Comparison of ENCODE assay signal across 8 cellular contexts in the genomic region with DNA sequence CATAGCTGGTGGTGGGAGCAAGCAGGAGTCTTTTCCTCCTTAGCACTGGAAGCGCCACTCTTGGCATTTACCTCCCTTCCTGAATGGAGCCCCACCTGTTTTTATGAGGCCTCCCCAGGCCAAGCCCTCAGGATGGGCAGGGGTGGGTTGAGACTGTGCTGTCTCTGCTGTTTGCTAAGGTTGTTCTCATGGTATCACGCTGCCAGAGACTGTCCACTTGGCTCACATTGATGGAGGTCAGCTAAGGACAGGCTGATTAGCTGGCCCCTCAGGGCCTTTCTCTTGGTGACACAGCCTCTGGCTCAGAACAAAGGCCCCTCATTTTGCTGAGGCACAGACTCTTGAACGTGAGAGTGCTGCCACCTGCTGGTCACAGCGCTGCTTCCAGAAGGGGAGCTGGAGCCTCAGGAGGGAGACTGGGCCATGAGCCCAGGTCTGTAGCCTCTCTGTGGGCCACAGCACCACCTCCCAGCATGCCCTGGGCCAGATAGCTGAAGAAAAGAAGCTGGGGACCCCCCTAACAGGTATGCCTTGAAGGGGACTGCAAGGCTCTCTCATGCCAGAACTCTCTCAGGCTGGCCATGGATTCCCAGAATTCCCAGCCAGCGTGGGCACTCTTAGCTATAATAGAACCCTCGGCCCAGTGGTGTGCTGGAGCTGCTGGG.
DNase-seq lines count a peak whose midpoint lies in the region; ATAC-seq and TF ChIP-seq lines count a peak whose summit lies in the region.

No MANE protein-coding gene starts in this region.

- H3K4me1 ChIP-seq in DOHH2 (ENCODE audit: control insufficient read depth, low read length) (no peaks in the 10 kb centered on the region), GM23248 (ENCODE audit: insufficient read depth) (peaks cover 36% of the 10 kb centered on the region), thoracic aorta (ENCODE audit: control insufficient read depth in 1 of 2, low read depth in 2 of 2) (peaks cover 0 to 8% of the 10 kb centered on the region in 2 donors)

- H3K4me2 ChIP-seq in DOHH2 (ENCODE audit: low read length) (no peak overlapping the region), GM23248 (ENCODE audit: unreplicated experiment) (peak overlapping the region; percentile 36)

- no peaks in the 10 kb centered on the region for H3K36me3 Mint-ChIP-seq in activated T-helper 17 cell treated with anti-CD3 and anti-CD28 coated beads, Interleukin-2, amount 50 U/mL, for 72 hours (ENCODE audit: low read depth)

- WGBS in GM23248 (ENCODE audit: low coverage in 1 of 2, low lambda C conversion rate in 2 of 2, missing lambda C conversion rate in 2 of 2), 2 experiments, result 36 to 39% methylated on average over 6 of the region's 6 CpGs

- no peak overlapping the region for H3K27ac ChIP-seq in DOHH2 (ENCODE audit: low read depth, low read length)
- H3K27ac ChIP-seq in GM23248, result no peak overlapping the region
- H3K27ac ChIP-seq in thoracic aorta, result no peak overlapping the region

- peaks cover 11% of the 10 kb centered on the region for H3K27me3 ChIP-seq in DOHH2 (ENCODE audit: control insufficient read depth, low read length)
- no peaks in the 10 kb centered on the region for H3K27me3 ChIP-seq in GM23248 (replicated peaks; ENCODE audit: insufficient read depth)
- no peaks in the 10 kb centered on the region for H3K27me3 ChIP-seq in thoracic aorta (replicated peaks; ENCODE audit: insufficient read depth)

- H3K9ac ChIP-seq in GM23248, result peak overlapping the region; percentile 21; the same call in 1 of the 2 replicates

- H3F3A ChIP-seq in DOHH2 (ENCODE audit: control insufficient read depth, insufficient read depth) (no peaks in the 10 kb centered on the region), GM23248 (ENCODE audit: insufficient read depth) (peaks cover 16% of the 10 kb centered on the region; the same call in 1 of the 2 replicates)

- H3K36me3 ChIP-seq in DOHH2 (ENCODE audit: control insufficient read depth, low read length) (no peaks in the 10 kb centered on the region), GM23248 (ENCODE audit: low read depth) (no peaks in the 10 kb centered on the region), thoracic aorta (no peaks in the 10 kb centered on the region)

- DNase-seq in GM23248, result peak; percentile 89
- peak; percentile 73 for DNase-seq in LHCN-M2 (ENCODE audit: low read depth)
- peak; percentile 72 for DNase-seq in RPMI8226
- peak; percentile 89 for DNase-seq in foreskin melanocyte
- peak; percentile 74 for DNase-seq in occipital lobe (lab: John Stamatoyannopoulos, UW)
- peak; percentile 61 for DNase-seq in thoracic aorta (ENCODE audit: low spot score)

- no peaks in the 10 kb centered on the region for H3K9me3 ChIP-seq in DOHH2 (ENCODE audit: control insufficient read depth, insufficient read depth, low read length)
- no peaks in the 10 kb centered on the region for H3K9me3 ChIP-seq in GM23248 (ENCODE audit: low read depth)
- no peaks in the 10 kb centered on the region for H3K9me3 ChIP-seq in thoracic aorta

- H3K4me3 Mint-ChIP-seq in activated T-helper 17 cell treated with anti-CD3 and anti-CD28 coated beads, Interleukin-2, amount 50 U/mL, for 72 hours, result no peak overlapping the region

- H3K27ac Mint-ChIP-seq in activated T-helper 17 cell treated with anti-CD3 and anti-CD28 coated beads, Interleukin-2, amount 50 U/mL, for 72 hours, result no peak overlapping the region

- H3K79me2 ChIP-seq in DOHH2 (ENCODE audit: control insufficient read depth, low read length) (no peaks in the 10 kb centered on the region), GM23248 (ENCODE audit: insufficient read depth) (no peaks in the 10 kb centered on the region)

- 0 out of 2 replicates have a peak overlapping the region, but pooled peaks have one; percentile 31 for H2AFZ ChIP-seq in GM23248

- H3K27me3 Mint-ChIP-seq in activated T-helper 17 cell treated with anti-CD3 and anti-CD28 coated beads, Interleukin-2, amount 50 U/mL, for 72 hours, result no peaks in the 10 kb centered on the region

- H3K4me1 Mint-ChIP-seq in activated T-helper 17 cell treated with anti-CD3 and anti-CD28 coated beads, Interleukin-2, amount 50 U/mL, for 72 hours, result peaks cover 8% of the 10 kb centered on the region

- H3K9me2 ChIP-seq in DOHH2 (replicated peaks; ENCODE audit: control insufficient read depth, low read length) (no peaks in the 10 kb centered on the region), GM23248 (ENCODE audit: insufficient read depth) (no peaks in the 10 kb centered on the region)

- in situ Hi-C loops in GM23248 (cut with MboI), result loop anchor here (10.0 to 25.0 kb wide), 2 partner anchors 350 to 673 kb away; no protein-coding TSS in a partner anchor

- TF ChIP-seq CTCF in DOHH2 (IDR thresholded peaks at IDR 0.05; ENCODE audit: low read depth, low read length, poor library complexity, severe bottlenecking), result peak; percentile 92
- TF ChIP-seq CTCF in thoracic aorta (IDR thresholded peaks at IDR 0.05), result peak; percentile 92

- no peaks in the 10 kb centered on the region for H4K20me1 ChIP-seq in DOHH2 (ENCODE audit: control insufficient read depth, insufficient read depth, low read depth, low read length)
- H4K20me1 ChIP-seq in GM23248 (ENCODE audit: insufficient read depth), result no peaks in the 10 kb centered on the region

- H3K4me3 ChIP-seq in DOHH2 (ENCODE audit: low read length) (no peak overlapping the region), GM23248 (no peak overlapping the region), thoracic aorta (no peak overlapping the region)

- peak; percentile 95 for ATAC-seq in activated T-helper 17 cell treated with anti-CD3 and anti-CD28 coated beads, Interleukin-2, amount 50 U/mL, for 72 hours (replicated peaks)
- ATAC-seq in thoracic aorta (ENCODE audit: insufficient number of reproducible peaks, low FRiP score, low read depth), result peak; percentile 75

- no peaks in the 10 kb centered on the region for H3K9me3 Mint-ChIP-seq in activated T-helper 17 cell treated with anti-CD3 and anti-CD28 coated beads, Interleukin-2, amount 50 U/mL, for 72 hours
